ENCODE assay signal across 8 cellular contexts in genomic region chr1:167059045-167059728, GRCh38. TPM values are rescaled to one million over a fixed set of nuclear protein-coding genes. Genes with fewer than 3 reads are reported as not detected.
DNase-seq lines count a peak whose midpoint lies in the region; ATAC-seq and TF ChIP-seq lines count a peak whose summit lies in the region.

No MANE protein-coding gene starts in this region.

- H3K14ac ChIP-seq in neuronal stem cell (ENCODE audit: low read length): no peak overlapping the region

- H4K91ac ChIP-seq in neuronal stem cell (ENCODE audit: low read depth, low read length, poor library complexity): no peak overlapping the region

- no peak for TF ChIP-seq EP300 in stomach (IDR thresholded peaks at IDR 0.05)

- peak overlapping the region; percentile 92 for H2AFZ ChIP-seq in neuronal stem cell (ENCODE audit: low read length)

- no peak for TF ChIP-seq POLR2A in stomach (IDR thresholded peaks at IDR 0.05)

- H3K36me3 Mint-ChIP-seq in activated T-cell treated with anti-CD3 and anti-CD28 coated beads, Interleukin-2, amount 50 U/mL, for 24 hours (ENCODE audit: low read depth): no peaks in the 10 kb centered on the region

- H2BK12ac ChIP-seq in neuronal stem cell (ENCODE audit: low read length): no peak overlapping the region

- H2BK120ac ChIP-seq in neuronal stem cell (ENCODE audit: low read depth, low read length): no peak overlapping the region

- no CpG with 5 or more reads among the region's 16 CpGs for WGBS in neuronal stem cell (ENCODE audit: extremely low coverage in 2 of 2, insufficient read length in 2 of 2, insufficient replicate concordance in 1 of 2), 2 donors
- WGBS in stomach, 5 donors: 10 to 14% (median 12%) methylated on average over 16 of the region's 16 CpGs

- H3K27ac Mint-ChIP-seq in activated T-cell treated with anti-CD3 and anti-CD28 coated beads, Interleukin-2, amount 50 U/mL, for 24 hours: peak overlapping the region; percentile 82

- intact Hi-C loops in stomach (cut with DNase I; ENCODE audit: low total_unique reads): loop anchor here (5.0 kb wide), 1 partner anchor 152 kb away; no protein-coding TSS in a partner anchor

- no peak overlapping the region for H2AK5ac ChIP-seq in neuronal stem cell (ENCODE audit: low read depth, low read length)

- H2BK15ac ChIP-seq in neuronal stem cell (ENCODE audit: low read length): no peak overlapping the region

- H3K36me3 ChIP-seq in HUES6 (ENCODE audit: control insufficient read depth, insufficient read depth, low read length) (no peaks in the 10 kb centered on the region), neuronal stem cell (replicated peaks in 1 of 2; ENCODE audit: control insufficient read depth in 2 of 2, insufficient read depth in 2 of 2, low read length in 2 of 2) (peaks cover 0 to 3% of the 10 kb centered on the region in 2 donors), stomach (no peaks in the 10 kb centered on the region)

- peak overlapping the region; percentile 29; the same call in 1 of the 2 replicates for H3K4me3 ChIP-seq in HUES6 (ENCODE audit: low read depth, low read length)
- no peak overlapping the region for H3K4me3 ChIP-seq in fibroblast of the aortic adventitia (ENCODE audit: low read depth, low read length)
- peak overlapping the region in 1 of 2 donors; percentile 25 for H3K4me3 ChIP-seq in neuronal stem cell (ENCODE audit: low read length in 2 of 2)
- H3K4me3 ChIP-seq in stomach: no peak overlapping the region

- peak overlapping the region; percentile 14 for H3K4me2 ChIP-seq in neuronal stem cell (ENCODE audit: insufficient read depth, low read length, poor library complexity, severe bottlenecking)

- H3K27me3 Mint-ChIP-seq in activated T-cell treated with anti-CD3 and anti-CD28 coated beads, Interleukin-2, amount 50 U/mL, for 24 hours: no peaks in the 10 kb centered on the region

- H3K9me3 ChIP-seq in HUES6 (ENCODE audit: control insufficient read depth, insufficient read depth, low read depth, low read length) (no peaks in the 10 kb centered on the region), neuronal stem cell (replicated peaks in 1 of 2; ENCODE audit: control insufficient read depth in 2 of 2, insufficient read depth in 1 of 2, low read depth in 1 of 2, low read length in 2 of 2) (peaks cover 0 to 6% of the 10 kb centered on the region in 2 donors), stomach (no peaks in the 10 kb centered on the region)

- H3K27me3 ChIP-seq in HUES6 (ENCODE audit: control insufficient read depth, insufficient read depth, low read length) (no peaks in the 10 kb centered on the region), neuronal stem cell (ENCODE audit: control insufficient read depth in 3 of 3, insufficient read depth in 3 of 3, low read depth in 1 of 3, low read length in 3 of 3) (peaks cover 0 to 2% (median 0%) of the 10 kb centered on the region in 3 experiments), stomach (peaks cover 0 to 29% (median 3%) of the 10 kb centered on the region in 3 donors)

- ATAC-seq in GM21529 (IDR thresholded peaks at IDR 0.05; ENCODE audit: unreplicated experiment): no peak

- no peak overlapping the region for H3K4ac ChIP-seq in neuronal stem cell (ENCODE audit: low read length)

- H4K8ac ChIP-seq in neuronal stem cell (ENCODE audit: low read depth, low read length): no peak overlapping the region

- H3K4me1 ChIP-seq in HUES6 (ENCODE audit: control insufficient read depth, insufficient read depth, low read length) (peaks cover 9% of the 10 kb centered on the region), neuronal stem cell (ENCODE audit: control insufficient read depth in 2 of 2, insufficient read depth in 1 of 2, low read depth in 1 of 2, low read length in 2 of 2) (peaks cover 5 to 9% of the 10 kb centered on the region in 2 donors), stomach (peaks cover 0 to 8% (median 6%) of the 10 kb centered on the region in 4 donors)

- H3K9me3 Mint-ChIP-seq in activated T-cell treated with anti-CD3 and anti-CD28 coated beads, Interleukin-2, amount 50 U/mL, for 24 hours: no peaks in the 10 kb centered on the region

- H3K4me1 Mint-ChIP-seq in activated T-cell treated with anti-CD3 and anti-CD28 coated beads, Interleukin-2, amount 50 U/mL, for 24 hours (ENCODE audit: low read depth): peaks cover 8% of the 10 kb centered on the region

- H3K18ac ChIP-seq in neuronal stem cell (ENCODE audit: low read length): peak overlapping the region; percentile 61

- no peak overlapping the region for H3K27ac ChIP-seq in HUES6 (ENCODE audit: low read depth, low read length)
- H3K27ac ChIP-seq in neuronal stem cell (replicated peaks; ENCODE audit: low read length): no peak overlapping the region
- H3K27ac ChIP-seq in stomach: no peak overlapping the region

- H3K23ac ChIP-seq in neuronal stem cell (ENCODE audit: low read depth, low read length, poor library complexity): no peak overlapping the region

- peak; percentile 20 for DNase-seq in GDM1 (lab: John Stamatoyannopoulos, UW)
- peak; percentile 86 for DNase-seq in OCI-M1 (lab: John Stamatoyannopoulos, UW)
- DNase-seq in activated T-cell treated with anti-CD3 and anti-CD28 coated beads, Interleukin-2, amount 50 U/mL, for 24 hours: peak; percentile 87
- DNase-seq in fibroblast of the aortic adventitia (ENCODE audit: low read depth): peak; percentile 76
- peak; percentile 82 for DNase-seq in neuronal stem cell (ENCODE audit: low spot score)
- peak; percentile 78 for DNase-seq in stomach

- no peak overlapping the region for H3K4me3 Mint-ChIP-seq in activated T-cell treated with anti-CD3 and anti-CD28 coated beads, Interleukin-2, amount 50 U/mL, for 24 hours

- H3K9ac ChIP-seq in HUES6 (ENCODE audit: low read length) (peak overlapping the region; percentile 28), neuronal stem cell (ENCODE audit: low read depth, low read length, poor library complexity) (no peak overlapping the region)

- TF ChIP-seq CTCF in fibroblast of the aortic adventitia (IDR thresholded peaks at IDR 0.05; ENCODE audit: insufficient read depth, low read length): peak; percentile 97
- peak in 5 of 7 experiments; percentile 82 to 99 (median 94) for TF ChIP-seq CTCF in stomach (IDR thresholded peaks at IDR 0.05)

- peaks cover 3% of the 10 kb centered on the region for H3K79me1 ChIP-seq in neuronal stem cell (ENCODE audit: low read depth, low read length)

- no peak overlapping the region for H2BK5ac ChIP-seq in neuronal stem cell (ENCODE audit: low read length)

RNA-seq across cellular contexts. Expression of gene GPA33, which starts 31.0 kb away (rescaled TPM):
- total RNA-seq in fibroblast of the aortic adventitia (ENCODE audit: low replicate concordance) (not detected in 2 replicates), stomach (10 to 100 TPM in 1 of 5 donors, 1 to 10 TPM in 1, not detected in 3; 3.9 to 51.3 TPM)
- polyA plus RNA-seq in neuronal stem cell (2013, experiment 1 of 2): 1.4 TPM
- 1.4 TPM for polyA plus RNA-seq in neuronal stem cell (2013, experiment 2 of 2)
- under 1 TPM in 2 of 3 donors, not detected in 1; 0.03 to 0.46 TPM for polyA plus RNA-seq in stomach

RNA-seq across cellular contexts. Expression of gene STYXL2, which starts 34.7 kb away (rescaled TPM):
- total RNA-seq in fibroblast of the aortic adventitia (ENCODE audit: low replicate concordance): not detected in 2 replicates
- not detected for polyA plus RNA-seq in neuronal stem cell (2013, experiment 1 of 2)
- 0.01 TPM for polyA plus RNA-seq in neuronal stem cell (2013, experiment 2 of 2)
- under 1 TPM in 1 of 5 donors, not detected in 4; 0.73 TPM for total RNA-seq in stomach
- not detected for polyA plus RNA-seq in stomach

Comparison
In these comparisons a context has a peak if more than half of its experiments do, and no peak if none do; other contexts are left out.
1. DNase-seq: peak in every context shown above with its lines; median percentile 87 in activated T-cell treated with anti-CD3 and anti-CD28 coated beads, Interleukin-2, amount 50 U/mL, for 24 hours; 86 in OCI-M1; 82 in neuronal stem cell; 78 in stomach; 76 in fibroblast of the aortic adventitia; 20 in GDM1.